Comparison of ENCODE assay signal across 17 cellular contexts in the genomic region with DNA sequence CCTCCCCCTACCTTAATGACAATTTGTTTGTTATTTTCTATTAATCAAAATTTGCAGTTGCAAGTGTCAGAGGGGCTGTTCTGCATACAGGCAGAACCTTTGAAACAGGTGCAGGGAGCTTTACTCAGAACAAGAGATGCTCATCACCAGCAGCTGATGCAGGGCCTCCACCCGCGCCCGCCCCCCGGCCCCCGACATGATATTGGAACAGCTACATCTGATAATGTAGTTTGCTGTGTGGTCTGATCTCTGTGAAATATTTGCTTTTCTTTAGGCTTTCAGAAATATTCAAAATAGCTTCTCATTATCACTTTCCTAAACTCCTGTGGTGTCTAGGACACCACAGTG.
"Had no signal": no experiment of that assay in that cellular context is flagged by ENCODE, and none has a peak within 500 bp of the region (broad histone marks: within the 10 kb centered on the region; RNA-seq: fewer than 3 reads in every experiment).

No MANE protein-coding gene starts in this region.

- H3K4me3 ChIP-seq: breast epithelium, thoracic aorta had no signal

- DNase-seq: activated CD4-positive, CD25-positive, alpha-beta regulatory T cell treated with anti-CD3 and anti-CD28 coated beads, Interleukin-2, amount 50 U/mL, for 72 hours; activated naive CD4-positive, alpha-beta T cell treated with anti-CD3 and anti-CD28 coated beads for 36 hours; activated naive CD8-positive, alpha-beta T cell treated with anti-CD3 and anti-CD28 coated beads, Interleukin-2, amount 50 U/mL, for 24 hours; aorta; cerebellar nuclear complex; effector memory CD4-positive, alpha-beta T cell; foreskin melanocyte; kidney glomerular epithelial cell; left ventricle myocardium superior; naive thymus-derived CD8-positive, alpha-beta T cell; stimulated activated CD4-positive, alpha-beta T cell treated with anti-CD3 and anti-CD28 coated beads, Interleukin-12 subunit alpha, Interleukin-12 subunit beta, amount 100 ng/mL, for 4 hours; stimulated activated CD4-positive, alpha-beta T cell treated with anti-CD3 and anti-CD28 coated beads, Interleukin-2, amount 100 ng/mL, for 24 hours had no signal

- H3K36me3 ChIP-seq: breast epithelium, neutrophil, thoracic aorta had no signal

- H3K9me3 ChIP-seq: breast epithelium, neutrophil, thoracic aorta had no signal

- ATAC-seq: activated naive CD8-positive, alpha-beta T cell treated with anti-CD3 and anti-CD28 coated beads, Interleukin-2, amount 50 U/mL, for 24 hours; activated T-helper 17 cell treated with anti-CD3 and anti-CD28 coated beads, Interleukin-2, amount 50 U/mL, for 72 hours; left ventricle myocardium superior; naive thymus-derived CD8-positive, alpha-beta T cell had no signal

- H3K9ac ChIP-seq: parathyroid adenoma had no signal

- H3K27me3 ChIP-seq: breast epithelium, neutrophil had no signal

- H3K27ac ChIP-seq: neutrophil, parathyroid adenoma, thoracic aorta had no signal

- H2AFZ ChIP-seq: parathyroid adenoma had no signal
